In the genomic region with DNA sequence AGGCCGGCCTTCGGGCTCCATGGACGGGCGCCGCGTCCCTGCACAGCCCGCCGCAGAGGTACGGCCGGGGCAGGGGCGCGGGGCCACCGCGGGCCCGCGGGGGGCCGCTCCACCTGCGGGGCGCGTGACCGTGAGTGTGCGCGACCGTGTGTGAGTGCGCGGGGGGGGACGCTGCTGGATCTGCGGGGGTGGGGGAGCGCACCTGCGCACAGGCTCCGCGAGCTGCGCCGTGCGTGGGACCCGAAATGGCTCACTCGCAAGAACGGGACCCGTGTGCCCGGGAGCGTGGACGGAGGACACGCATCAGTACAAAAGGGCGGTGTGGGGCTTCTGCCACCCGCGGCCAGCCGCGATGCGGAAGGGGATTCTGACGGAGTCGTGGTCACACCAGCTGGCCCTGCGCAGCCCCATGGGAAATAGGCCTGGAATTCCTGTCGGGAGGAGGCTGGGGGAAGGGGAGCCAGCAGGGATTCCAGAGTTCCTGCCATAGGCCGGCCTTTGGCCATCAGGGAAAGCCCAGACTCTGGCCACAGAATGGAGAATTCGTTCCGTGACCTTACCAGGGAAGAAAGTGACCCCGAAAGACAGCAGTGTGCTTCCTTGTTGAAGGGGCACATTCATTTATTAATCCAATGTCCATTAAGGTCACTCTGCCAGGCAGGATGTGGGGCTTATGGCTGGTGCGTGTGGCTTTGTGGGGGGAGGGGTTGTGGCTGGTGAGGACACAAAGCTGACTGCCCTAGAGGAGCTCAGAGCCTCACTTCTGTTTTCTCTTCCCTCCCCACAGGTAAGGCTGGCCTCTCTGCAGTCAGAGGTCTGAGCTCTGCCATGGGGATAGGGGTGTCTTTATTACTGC, we compare ENCODE assay signal across 8 cellular contexts. TPM values are rescaled to one million over a fixed set of nuclear protein-coding genes. Genes with fewer than 3 reads are reported as not detected.
DNase-seq lines count a peak whose midpoint lies in the region; ATAC-seq and TF ChIP-seq lines count a peak whose summit lies in the region.

No MANE protein-coding gene starts in this region.

- no peaks in the 10 kb centered on the region for H3K9me3 ChIP-seq in muscle layer of colon (ENCODE audit: low read length)

- peak; percentile 28 for ATAC-seq in GM18505 (IDR thresholded peaks at IDR 0.05; ENCODE audit: unreplicated experiment)
- peak; percentile 44 for ATAC-seq in HG02885 (IDR thresholded peaks at IDR 0.05; ENCODE audit: poor library complexity, unreplicated experiment)

- H3K9ac ChIP-seq in muscle layer of colon (ENCODE audit: low read length) = peak overlapping the region; percentile 94

- H3K27ac ChIP-seq in muscle layer of colon (ENCODE audit: low read depth, low read length) = peak overlapping the region; percentile 69
- peak overlapping the region; percentile 95 for H3K27ac ChIP-seq in temporal lobe (ENCODE audit: low read depth, low read length)

- peak; percentile 46 for TF ChIP-seq POLR2A in GM18505 (IDR thresholded peaks at IDR 0.05; ENCODE audit: borderline replicate concordance, extremely low read depth, insufficient read depth, insufficient read length)

- H3K36me3 ChIP-seq in muscle layer of colon (ENCODE audit: insufficient read depth, low read length) = peaks cover 28% of the 10 kb centered on the region

- peaks cover 30% of the 10 kb centered on the region for H3K4me1 ChIP-seq in muscle layer of colon (ENCODE audit: insufficient read depth, low read length)

- TF ChIP-seq CTCF in epithelial cell of proximal tubule (conservative IDR thresholded peaks at IDR 0.05; ENCODE audit: low read depth, low read length) = no peak

- DNase-seq in A172 (ENCODE audit: low spot score) (peak; percentile 69), NCI-H524 (lab: John Stamatoyannopoulos, UW) (peak; percentile 55 to 73), epithelial cell of proximal tubule (ENCODE audit: low read depth) (no peak)
- peak; percentile 76 for DNase-seq in activated CD8-positive, alpha-beta memory T cell treated with anti-CD3 and anti-CD28 coated beads, Interleukin-2, amount 50 U/mL, for 4 hours

- H3K4me3 ChIP-seq in epithelial cell of proximal tubule (ENCODE audit: low read depth, low read length) = peak overlapping the region; percentile 64
- peak overlapping the region; percentile 89 to 92 for H3K4me3 ChIP-seq in muscle layer of colon (ENCODE audit: low read depth in 1 of 2, low read length in 2 of 2)

- no peaks in the 10 kb centered on the region for H3K27me3 ChIP-seq in muscle layer of colon (ENCODE audit: control insufficient read depth in 1 of 2, insufficient read depth in 2 of 2, low read length in 2 of 2)

RNA-seq across cellular contexts. Expression of a gene that starts 0.5 kb away (rescaled TPM):
- 237 and 258 TPM in 2 replicates for total RNA-seq in A172 (2014; rRNA removed; shearing (Covaris generic))
- 127 and 218 TPM in 2 replicates for total RNA-seq in epithelial cell of proximal tubule
- total RNA-seq in temporal lobe = 28.8 TPM

RNA-seq across cellular contexts. Expression of a gene that starts 10.0 kb away (rescaled TPM):
- 5.7 and 11.1 TPM in 2 replicates for total RNA-seq in A172 (2014; rRNA removed; shearing (Covaris generic))
- 4.8 and 8.6 TPM in 2 replicates for total RNA-seq in epithelial cell of proximal tubule
- 9.3 TPM for total RNA-seq in temporal lobe

RNA-seq across cellular contexts. Expression of a gene that starts 27.7 kb away (rescaled TPM):
- total RNA-seq in A172 (2014; rRNA removed; shearing (Covaris generic)) = 48.7 and 50.4 TPM in 2 replicates
- 6.1 and 9.1 TPM in 2 replicates for total RNA-seq in epithelial cell of proximal tubule
- total RNA-seq in temporal lobe = 12.0 TPM

RNA-seq across cellular contexts. Expression of a gene that starts 45.8 kb away (rescaled TPM):
- 0.88 and 2.8 TPM in 2 replicates for total RNA-seq in A172 (2014; rRNA removed; shearing (Covaris generic))
- 5.5 and 22.1 TPM in 2 replicates for total RNA-seq in epithelial cell of proximal tubule
- 4.2 TPM for total RNA-seq in temporal lobe

RNA-seq across cellular contexts. Expression of a gene that starts 46.0 kb away (rescaled TPM):
- 0.67 TPM in 1 of 2 replicates, not detected in the other for total RNA-seq in A172 (2014; rRNA removed; shearing (Covaris generic))
- total RNA-seq in epithelial cell of proximal tubule (45.4 and 60.3 TPM in 2 replicates), temporal lobe (14.0 TPM)
